In genomic region chr16:85111184-85111583, GRCh38 we compare ENCODE assay signal across 20 cellular contexts. TPM values are rescaled to one million over a fixed set of nuclear protein-coding genes. Genes with fewer than 3 reads are reported as not detected.
DNase-seq lines count a peak whose midpoint lies in the region; ATAC-seq, FAIRE-seq and TF ChIP-seq lines count a peak whose summit lies in the region.
"Had no signal": no experiment of that assay in that cellular context is flagged by ENCODE, and none has a peak within 500 bp of the region (broad histone marks: within the 10 kb centered on the region; RNA-seq: fewer than 3 reads in every experiment).

No MANE protein-coding gene starts in this region.

- TF ChIP-seq POLR2A in HepG2 (IDR thresholded peaks at IDR 0.05; ENCODE audit: insufficient read depth in 1 of 2, low read depth in 2 of 2, low read length in 2 of 2) (no peak), right lobe of liver (IDR thresholded peaks at IDR 0.05) (no peak), H1 (IDR thresholded peaks at IDR 0.05; ENCODE audit: control extremely low read depth in 1 of 2, low read depth in 2 of 2, low read length in 2 of 2) (no peak)

- H4K20me1 ChIP-seq in HepG2 (ENCODE audit: insufficient read depth, low read length) (no peaks in the 10 kb centered on the region), H1 (replicated peaks in 1 of 2; ENCODE audit: control insufficient read depth in 1 of 2, insufficient read depth in 2 of 2, low read length in 2 of 2) (no peaks in the 10 kb centered on the region), osteoblast (ENCODE audit: insufficient read depth, low read length) (no peaks in the 10 kb centered on the region)

- FAIRE-seq in HepG2 (lab: Jason Lieb, UNC) (no peak), H1 (lab: Jason Lieb, UNC) (no peak), HTR-8/SVneo (lab: Jason Lieb, UNC) (no peak), pancreas (lab: Jason Lieb, UNC) (no peak)
- FAIRE-seq: A204.1, D721Med, G401.6, GM12891, GM19239 had no signal

- no peak overlapping the region for H4K8ac ChIP-seq in H1 (ENCODE audit: extremely low read depth, insufficient read depth, low read length)

- H3K23ac ChIP-seq in H1 (ENCODE audit: insufficient read length): no peak overlapping the region

- no TSS peak for BruUV-seq in HepG2 (replicated peaks; lab: Mats Ljungman, UMichigan)

- H3K27ac ChIP-seq in HepG2 (ENCODE audit: extremely low read length, insufficient read depth, low read length) (no peak overlapping the region), right lobe of liver (no peak overlapping the region), H1 (ENCODE audit: low read depth, low read length) (no peak overlapping the region), osteoblast (ENCODE audit: low read depth, low read length) (no peak overlapping the region), SJCRH30 (no peak overlapping the region), pancreas (no peak overlapping the region)
- H3K27ac ChIP-seq: C4-2B had no signal

- H2BK120ac ChIP-seq in H1 (replicated peaks; ENCODE audit: low read depth, low read length): peak overlapping the region; percentile 54

- H2AK5ac ChIP-seq in H1 (ENCODE audit: low read depth, low read length): no peak overlapping the region

- H3K36me3 ChIP-seq in HepG2 (replicated peaks in 1 of 2; ENCODE audit: control insufficient read depth in 1 of 2, insufficient read depth in 2 of 2, low read length in 2 of 2): no peaks in the 10 kb centered on the region
- H3K36me3 ChIP-seq in right lobe of liver: no peaks in the 10 kb centered on the region
- no peaks in the 10 kb centered on the region for H3K36me3 ChIP-seq in H1 (ENCODE audit: control insufficient read depth in 2 of 4, insufficient read depth in 4 of 4, low read length in 3 of 4)
- H3K36me3 ChIP-seq in osteoblast (ENCODE audit: insufficient read depth, low read length): no peaks in the 10 kb centered on the region
- H3K36me3 ChIP-seq in SJCRH30: no peaks in the 10 kb centered on the region
- no peaks in the 10 kb centered on the region for H3K36me3 ChIP-seq in pancreas
- H3K36me3 ChIP-seq: HAP-1 had no signal

- no peak overlapping the region for H3K4me3 ChIP-seq in HepG2 (replicated peaks in 1 of 3; ENCODE audit: insufficient read depth in 1 of 3, low read depth in 2 of 3, low read length in 3 of 3)
- no peak overlapping the region for H3K4me3 ChIP-seq in right lobe of liver
- no peak overlapping the region for H3K4me3 ChIP-seq in H1 (ENCODE audit: extremely low read depth in 1 of 4, insufficient read depth in 2 of 4, low read depth in 3 of 4, low read length in 4 of 4)
- H3K4me3 ChIP-seq in osteoblast (ENCODE audit: insufficient read depth, low read length): no peak overlapping the region
- no peak overlapping the region for H3K4me3 ChIP-seq in SJCRH30
- H3K4me3 ChIP-seq in pancreas: no peak overlapping the region
- H3K4me3 ChIP-seq: HAP-1 had no signal

- no peak overlapping the region for H4K5ac ChIP-seq in H1 (ENCODE audit: insufficient read length, low read depth, low read length)

- no peak overlapping the region for H3K4me2 ChIP-seq in HepG2 (ENCODE audit: low read depth, low read length)
- H3K4me2 ChIP-seq in H1 (ENCODE audit: insufficient read depth in 1 of 2, low read depth in 2 of 2, low read length in 2 of 2): no peak overlapping the region
- no peak overlapping the region for H3K4me2 ChIP-seq in osteoblast (ENCODE audit: insufficient read depth, low read length)

- H3K4me1 ChIP-seq in HepG2 (ENCODE audit: insufficient read depth, low read length): peaks cover 14% of the 10 kb centered on the region
- H3K4me1 ChIP-seq in right lobe of liver: peaks cover 0 to 10% (median 0%) of the 10 kb centered on the region in 4 donors
- H3K4me1 ChIP-seq in H1 (replicated peaks in 1 of 4; ENCODE audit: control insufficient read depth in 3 of 4, insufficient read depth in 4 of 4, low read length in 3 of 4): peaks cover 0 to 3% (median 1%) of the 10 kb centered on the region in 4 experiments; a peak in 2 of 7 replicates
- H3K4me1 ChIP-seq in osteoblast (ENCODE audit: insufficient read depth, low read length): peaks cover 4% of the 10 kb centered on the region
- H3K4me1 ChIP-seq in SJCRH30: no peaks in the 10 kb centered on the region; the same call in 1 of the 2 replicates
- H3K4me1 ChIP-seq in pancreas: no peaks in the 10 kb centered on the region
- H3K4me1 ChIP-seq: Caco-2 had no signal

- H2BK20ac ChIP-seq in H1 (ENCODE audit: low read length): no peak overlapping the region

- no peaks in the 10 kb centered on the region for H3K79me1 ChIP-seq in H1 (ENCODE audit: low read depth, low read length)

- no peak overlapping the region for H3K9ac ChIP-seq in HepG2 (ENCODE audit: insufficient read depth, low read depth, low read length)
- no peak overlapping the region for H3K9ac ChIP-seq in H1 (replicated peaks in 1 of 4; ENCODE audit: extremely low read depth in 1 of 4, low read depth in 3 of 4, low read length in 3 of 4)

- no peak for TF ChIP-seq RAD21 in HepG2 (CRISPR knock-in tag; IDR thresholded peaks at IDR 0.05)
- no peak for TF ChIP-seq RAD21 in H1 (IDR thresholded peaks at IDR 0.05 in 1 of 2, conservative IDR thresholded peaks at IDR 0.05 in 1 of 2; ENCODE audit: low read depth in 2 of 2, low read length in 2 of 2)

- in situ Hi-C loops in HepG2 (cut with HindIII; ENCODE audit: extremely low pct_ligation_motif_present, low pct_unique_long_range_greater_than_20kb): no loop called here

- intact Hi-C loops in HepG2 (cut with micrococcal nuclease; ENCODE audit: unreplicated experiment): no loop called here
- intact Hi-C loops in right lobe of liver (cut with DNase I): loop anchor here in 1 of 2 donors (10.0 kb wide), 2 partner anchors 124 to 164 kb away; no protein-coding TSS in a partner anchor
- intact Hi-C loops in pancreas (cut with DNase I): loop anchor here in 2 of 3 donors (10.0 kb wide), 2 partner anchors 114 to 144 kb away; no protein-coding TSS in a partner anchor

- H3K27me3 ChIP-seq in HepG2 (ENCODE audit: control insufficient read depth in 1 of 2, insufficient read depth in 2 of 2, low read length in 2 of 2) (peaks cover 21 to 81% of the 10 kb centered on the region in 2 experiments), right lobe of liver (no peaks in the 10 kb centered on the region), H1 (replicated peaks in 1 of 4; ENCODE audit: control insufficient read depth in 3 of 4, extremely low read depth in 1 of 4, insufficient read depth in 3 of 4, low read length in 3 of 4) (no peaks in the 10 kb centered on the region), osteoblast (ENCODE audit: insufficient read depth, low read length) (no peaks in the 10 kb centered on the region), SJCRH30 (no peaks in the 10 kb centered on the region), pancreas (no peaks in the 10 kb centered on the region)

- CTCF ChIA-PET in HepG2 (lab: Yijun Ruan, JAX; ENCODE audit: low intra/inter-chr PET ratio, low total read pairs) (no interaction called here), H1 (lab: Charles Lee; ENCODE audit: partially characterized antibody) (interaction anchor here (1.2 to 2.1 kb wide), 4 partner anchors 9 to 123 kb away, joined by 3 to 7 read pairs (median 4); no protein-coding TSS in a partner anchor)

- ATAC-seq in HepG2: no peak
- ATAC-seq in right lobe of liver: no peak
- ATAC-seq in pancreas: no peak

- POLR2A ChIA-PET in HepG2 (lab: Yijun Ruan, JAX) (no interaction called here), H1 (lab: Charles Lee; ENCODE audit: partially characterized antibody) (no interaction called here)

- H2BK5ac ChIP-seq in H1 (ENCODE audit: low read depth, low read length): no peak overlapping the region

- no peak for DNase-seq in HepG2 (ENCODE audit: low spot score)
- DNase-seq in right lobe of liver: no peak
- DNase-seq in H1 (ENCODE audit: low read depth in 1 of 2, low spot score in 2 of 2): no peak
- peak; percentile 34 for DNase-seq in osteoblast (ENCODE audit: insufficient read length, low spot score, missing footprints)
- DNase-seq in SJCRH30: no peak
- DNase-seq in HTR-8/SVneo (ENCODE audit: insufficient read length, low spot score): no peak
- no peak for DNase-seq in pancreas
- DNase-seq: ACHN; Caco-2; CD4-positive, alpha-beta T cell; IMR-90 had no signal

- peak overlapping the region; percentile 40 for H4K91ac ChIP-seq in H1 (replicated peaks; ENCODE audit: insufficient read length, low read length)

- 18% methylated on average over 6 of the region's 9 CpGs for WGBS in HepG2 (ENCODE audit: low lambda C conversion rate)
- 73% methylated on average over 2 of the region's 9 CpGs for WGBS in right lobe of liver (ENCODE audit: insufficient coverage, low coverage, low lambda C conversion rate, missing lambda C conversion rate)
- WGBS in H1 (ENCODE audit: extremely low coverage in 1 of 2, insufficient coverage in 1 of 2, insufficient read length in 1 of 2, insufficient replicate concordance in 2 of 2, low coverage in 1 of 2, low lambda C conversion rate in 2 of 2, missing lambda C conversion rate in 1 of 2), 2 experiments: 90% methylated on average over 9 of the region's 9 CpGs; no CpG with 5 or more reads in 1 of the 2 experiments
- WGBS in pancreas, 2 donors: 82 to 86% methylated on average over 9 of the region's 9 CpGs

- no peaks in the 10 kb centered on the region for H3K79me2 ChIP-seq in HepG2 (ENCODE audit: insufficient read depth, low read length)
- no peaks in the 10 kb centered on the region for H3K79me2 ChIP-seq in H1 (ENCODE audit: control insufficient read depth in 1 of 2, insufficient read depth in 2 of 2, low read length in 2 of 2)
- no peaks in the 10 kb centered on the region for H3K79me2 ChIP-seq in osteoblast (ENCODE audit: insufficient read depth, low read length)

- TF ChIP-seq CTCF in HepG2 (CRISPR knock-in tag; IDR thresholded peaks at IDR 0.05) (no peak), right lobe of liver (IDR thresholded peaks at IDR 0.05) (no peak), H1 (IDR thresholded peaks at IDR 0.05; ENCODE audit: control extremely low read depth in 1 of 3, insufficient read depth in 1 of 3, low read depth in 1 of 3, low read length in 3 of 3) (no peak), osteoblast (IDR thresholded peaks at IDR 0.05; ENCODE audit: extremely low read depth, low read depth, low read length) (no peak), pancreas (IDR thresholded peaks at IDR 0.05) (no peak)

- no peak overlapping the region for H2BK12ac ChIP-seq in H1 (ENCODE audit: low read depth, low read length)

- H3K18ac ChIP-seq in H1 (ENCODE audit: extremely low read depth, low read length): no peak overlapping the region

- no peak overlapping the region for H3K56ac ChIP-seq in H1 (replicated peaks; ENCODE audit: insufficient read length, low read depth, low read length)

- no peak for TF ChIP-seq EP300 in HepG2 (IDR thresholded peaks at IDR 0.05; ENCODE audit: low read depth in 2 of 2, low read length in 2 of 2)
- TF ChIP-seq EP300 in HepG2 (CRISPR knock-in tag; IDR thresholded peaks at IDR 0.05; ENCODE audit: borderline replicate concordance): no peak
- no peak for TF ChIP-seq EP300 in H1 (IDR thresholded peaks at IDR 0.05; ENCODE audit: borderline replicate concordance in 1 of 2, low read depth in 2 of 2, low read length in 2 of 2)

- no peak overlapping the region for H3K14ac ChIP-seq in H1 (ENCODE audit: insufficient read length)

- peak overlapping the region; percentile 78 for H3K4ac ChIP-seq in H1 (replicated peaks; ENCODE audit: insufficient read length, low read depth, low read length)

- H2BK15ac ChIP-seq in H1 (ENCODE audit: low read length): no peak overlapping the region

- no peaks in the 10 kb centered on the region; the same call in 1 of the 2 replicates for H3K23me2 ChIP-seq in H1 (ENCODE audit: low read depth, low read length)

- H2AFZ ChIP-seq in HepG2 (ENCODE audit: low read length) (no peak overlapping the region), H1 (ENCODE audit: low read length) (no peak overlapping the region), osteoblast (ENCODE audit: low read length) (no peak overlapping the region)

- H3K9me3 ChIP-seq in HepG2 (ENCODE audit: low read length) (no peaks in the 10 kb centered on the region), right lobe of liver (no peaks in the 10 kb centered on the region), H1 (ENCODE audit: insufficient read depth in 2 of 2, low read depth in 1 of 2, low read length in 1 of 2) (no peaks in the 10 kb centered on the region), osteoblast (ENCODE audit: low read depth, low read length) (no peaks in the 10 kb centered on the region), SJCRH30 (replicated peaks) (no peaks in the 10 kb centered on the region), pancreas (no peaks in the 10 kb centered on the region)
- H3K9me3 ChIP-seq: Caco-2, HAP-1 had no signal

RNA-seq across cellular contexts. Expression of gene CIBAR2, which starts 1.1 kb away (rescaled TPM):
- not detected in 2 replicates for total RNA-seq in HepG2 (2016; rRNA removed; fragmentation: Illumina TruSeq; extraction: Trizol)
- total RNA-seq in HepG2 (2016; cell fraction: cytosol; rRNA removed; fragmentation: Illumina TruSeq; extraction: Trizol; ENCODE audit: low read depth): not detected in 2 replicates
- not detected in 2 replicates for total RNA-seq in HepG2 (2016; cell fraction: insoluble cytoplasmic fraction; rRNA removed; fragmentation: Illumina TruSeq; extraction: Trizol)
- not detected in 2 replicates for total RNA-seq in HepG2 (2016; cell fraction: membrane; rRNA removed; fragmentation: Illumina TruSeq; extraction: Trizol)
- not detected in 2 replicates for total RNA-seq in HepG2 (2016; cell fraction: nucleus; rRNA removed; fragmentation: Illumina TruSeq; extraction: Trizol)
- not detected in 2 replicates for polyA plus RNA-seq in HepG2 (2011; rRNA removed)
- polyA plus RNA-seq in HepG2 (2011; cell fraction: cytosol; rRNA removed): not detected in 2 replicates
- polyA plus RNA-seq in HepG2 (2011; cell fraction: nucleus; rRNA removed): not detected in 2 replicates
- not detected in 2 replicates for polyA plus RNA-seq in HepG2 (2012)
- polyA plus RNA-seq in HepG2 (2016; cell fraction: cytosol; fragmentation: Illumina TruSeq; extraction: Trizol; ENCODE audit: low read depth): not detected in 2 replicates
- polyA plus RNA-seq in HepG2 (2016; cell fraction: insoluble cytoplasmic fraction; fragmentation: Illumina TruSeq; extraction: Trizol; ENCODE audit: low read depth): not detected in 2 replicates
- polyA plus RNA-seq in HepG2 (2016; cell fraction: membrane; fragmentation: Illumina TruSeq; extraction: Trizol; ENCODE audit: low read depth): not detected in 2 replicates
- not detected in 2 replicates for polyA plus RNA-seq in HepG2 (2016; cell fraction: nucleus; fragmentation: Illumina TruSeq; extraction: Trizol; ENCODE audit: insufficient read depth, low read depth)
- not detected in 2 replicates for polyA minus RNA-seq in HepG2 (2011; rRNA and poly(A)+ RNA removed; ENCODE audit: low replicate concordance)
- polyA minus RNA-seq in HepG2 (2011; cell fraction: cytosol; rRNA and poly(A)+ RNA removed): not detected in 2 replicates
- not detected in 2 replicates for polyA minus RNA-seq in HepG2 (2011; cell fraction: nucleus; rRNA and poly(A)+ RNA removed)
- not detected for total RNA-seq in right lobe of liver
- total RNA-seq in H1 (2021; fragmentation: NEBNext Ultra II Directional; extraction: Animal tissue kit (Norgen Biotek cat#: 25700)): not detected in 2 replicates
- 0.06 and 0.18 TPM in 2 replicates for polyA plus RNA-seq in H1 (2011; rRNA removed)
- 0.12 TPM for polyA plus RNA-seq in H1 (2011; cell fraction: cytosol; rRNA removed)
- polyA plus RNA-seq in H1 (2011; cell fraction: nucleus; rRNA removed): 0.23 TPM
- polyA plus RNA-seq in H1 (2012, experiment 1 of 2): 0.15 to 0.29 TPM in 2 of 4 replicates, not detected in the others
- polyA plus RNA-seq in H1 (2012, experiment 2 of 2): 0.42 TPM
- 0.06 TPM for polyA plus RNA-seq in H1 (2013, experiment 1 of 2)
- 0.02 TPM for polyA plus RNA-seq in H1 (2013, experiment 2 of 2)
- 0.17 TPM in 1 of 2 replicates, not detected in the other for polyA minus RNA-seq in H1 (2011; rRNA and poly(A)+ RNA removed)
- not detected for polyA minus RNA-seq in H1 (2011; cell fraction: cytosol; rRNA and poly(A)+ RNA removed)
- not detected for polyA minus RNA-seq in H1 (2011; cell fraction: nucleus; rRNA and poly(A)+ RNA removed)
- under 0.01 TPM in 1 of 2 replicates, not detected in the other for total RNA-seq in osteoblast
- 0.04 and 0.41 TPM in 2 replicates for total RNA-seq in SJCRH30 (2014; rRNA removed; shearing (Covaris generic))
- not detected for total RNA-seq in pancreas
- polyA plus RNA-seq in pancreas: under 1 TPM in 1 of 2 donors, not detected in 1; 0.05 TPM
- total RNA-seq: Caco-2; CD4-positive, alpha-beta T cell; H4; HT-29 had no signal
